In genomic region chr2:238866656-238867277, GRCh38 we compare ENCODE assay signal across 15 cellular contexts. TPM values are rescaled to one million over a fixed set of nuclear protein-coding genes. Genes with fewer than 3 reads are reported as not detected.
DNase-seq lines count a peak whose midpoint lies in the region; ATAC-seq and TF ChIP-seq lines count a peak whose summit lies in the region.
"Had no signal": no experiment of that assay in that cellular context is flagged by ENCODE, and none has a peak within 500 bp of the region (broad histone marks: within the 10 kb centered on the region; RNA-seq: fewer than 3 reads in every experiment).

No MANE protein-coding gene starts in this region.

- in situ Hi-C loops in Panc1 (cut with HindIII; ENCODE audit: low pct_unique_long_range_greater_than_20kb, low sequenced_read_pairs), result no loop called here

- no peak for TF ChIP-seq POLR2A in body of pancreas (IDR thresholded peaks at IDR 0.05)

- H3K36me3 ChIP-seq in Panc1 (ENCODE audit: control insufficient read depth, insufficient read depth, low read length) (no peaks in the 10 kb centered on the region), stomach smooth muscle (ENCODE audit: control insufficient read depth in 2 of 2, insufficient read depth in 2 of 2, low read length in 2 of 2) (no peaks in the 10 kb centered on the region), body of pancreas (replicated peaks in 1 of 2; ENCODE audit: insufficient read depth in 1 of 2, low read depth in 2 of 2) (no peaks in the 10 kb centered on the region)
- H3K36me3 ChIP-seq: brain microvascular endothelial cell had no signal

- intact Hi-C loops in Panc1 (cut with micrococcal nuclease; ENCODE audit: unreplicated experiment) (no loop called here), body of pancreas (cut with DNase I) (no loop called here)

- H3K4me1 ChIP-seq in Panc1 (ENCODE audit: control insufficient read depth, insufficient read depth, low read length) (peaks cover 70% of the 10 kb centered on the region), stomach smooth muscle (ENCODE audit: control insufficient read depth, insufficient read depth, low read length) (peaks cover 60% of the 10 kb centered on the region), body of pancreas (peaks cover 6% of the 10 kb centered on the region)

- H3K27me3 ChIP-seq in Panc1 (ENCODE audit: control insufficient read depth, insufficient read depth, low read length) (no peaks in the 10 kb centered on the region), stomach smooth muscle (ENCODE audit: control insufficient read depth in 1 of 2, insufficient read depth in 2 of 2, low read length in 2 of 2) (no peaks in the 10 kb centered on the region), body of pancreas (peaks cover 0 to 3% of the 10 kb centered on the region in 2 donors)
- H3K27me3 ChIP-seq: brain microvascular endothelial cell had no signal

- POLR2A ChIA-PET in Panc1 (lab: Charles Lee), result no interaction called here

- ATAC-seq in Panc1 (no peak), body of pancreas (no peak)
- ATAC-seq: CD8-positive, alpha-beta T cell; HepG2 had no signal

- CTCF ChIA-PET in Panc1 (lab: Charles Lee), result no interaction called here

- WGBS in body of pancreas, 2 donors, result 53 to 57% methylated on average over 12 to 17 of the region's 17 CpGs

- peak overlapping the region; percentile 64; the same call in 1 of the 2 replicates for H3K27ac ChIP-seq in Panc1 (ENCODE audit: low read length)
- H3K27ac ChIP-seq in stomach smooth muscle (ENCODE audit: low read length), result peak overlapping the region; percentile 6
- no peak overlapping the region for H3K27ac ChIP-seq in body of pancreas
- H3K27ac ChIP-seq: brain microvascular endothelial cell had no signal

- TF ChIP-seq CTCF in HFF-Myc (IDR thresholded peaks at IDR 0.05; ENCODE audit: low read depth, low read length, missing control alignments) (no peak), Panc1 (IDR thresholded peaks at IDR 0.05) (no peak), body of pancreas (IDR thresholded peaks at IDR 0.05) (no peak)

- no peak for DNase-seq in HFF-Myc (ENCODE audit: extremely low read depth, low read depth)
- DNase-seq in Panc1 (ENCODE audit: low read depth, low spot score), result no peak
- DNase-seq in mesenteric fat pad (ENCODE audit: low spot score), result peak; percentile 79
- no peak for DNase-seq in body of pancreas
- DNase-seq in stimulated activated CD4-positive, alpha-beta T cell treated with anti-CD3 and anti-CD28 coated beads, Interleukin-2, amount 100 ng/mL, for 48 hours, result no peak
- no peak for DNase-seq in activated CD8-positive, alpha-beta memory T cell treated with anti-CD3 and anti-CD28 coated beads for 24 hours
- DNase-seq: activated CD4-positive, alpha-beta T cell treated with anti-CD3 and anti-CD28 coated beads, Interleukin-2, amount 10 ng/mL, durations not matched to agents 7 days and 5 days; activated effector memory CD4-positive, alpha-beta T cell treated with anti-CD3 and anti-CD28 coated beads, Interleukin-2, amount 50 U/mL, for 16 hours; effector CD8-positive, alpha-beta T cell; foreskin melanocyte; GDM1 had no signal

- peak overlapping the region in 1 of 2 donors; percentile 58 for H3K9ac ChIP-seq in stomach smooth muscle (ENCODE audit: low read length in 2 of 2)

- H3K9me3 ChIP-seq in Panc1 (ENCODE audit: control insufficient read depth, insufficient read depth, low read depth, low read length), result no peaks in the 10 kb centered on the region
- H3K9me3 ChIP-seq in stomach smooth muscle (ENCODE audit: control insufficient read depth in 2 of 2, low read length in 2 of 2), result no peaks in the 10 kb centered on the region
- H3K9me3 ChIP-seq in body of pancreas, result no peaks in the 10 kb centered on the region

- H3K4me3 ChIP-seq in HFF-Myc (replicated peaks; ENCODE audit: low read depth, low read length), result peak overlapping the region; percentile 93
- H3K4me3 ChIP-seq in Panc1 (ENCODE audit: low read depth in 2 of 2, low read length in 2 of 2), result no peak overlapping the region
- H3K4me3 ChIP-seq in stomach smooth muscle (ENCODE audit: low read length in 2 of 2), result no peak overlapping the region
- no peak overlapping the region for H3K4me3 ChIP-seq in body of pancreas

- BruUV-seq in Panc1 (replicated peaks; lab: Mats Ljungman, UMichigan), result no TSS peak

RNA-seq across cellular contexts. Expression of gene TWIST2, which starts 18.9 kb away (rescaled TPM):
- total RNA-seq in Panc1 (2021; ENCODE audit: unreplicated experiment), result 4.2 TPM
- 6.5 TPM for polyA plus RNA-seq in Panc1 (2012; ENCODE audit: insufficient read length)
- total RNA-seq in mesenteric fat pad, result 73.9 TPM
- total RNA-seq in body of pancreas, result 10 to 100 TPM in 1 of 2 donors, 1 to 10 TPM in 1; 7.5 to 40.5 TPM
- total RNA-seq: activated CD4-positive, alpha-beta T cell treated with anti-CD3 and anti-CD28 coated beads, Interleukin-2, amount 10 ng/mL, durations not matched to agents 7 days and 5 days; CD8-positive, alpha-beta T cell had no signal

Comparison
In these comparisons a context has a peak if more than half of its experiments do, and no peak if none do; other contexts are left out.
1. H3K27ac ChIP-seq: peak in Panc1 (single experiment) and stomach smooth muscle (single experiment); none in body of pancreas (0 of 4).